In genomic region chr15:58221591-58222241, GRCh38 we compare ENCODE assay signal across 9 cellular contexts.
DNase-seq lines count a peak whose midpoint lies in the region; ATAC-seq and TF ChIP-seq lines count a peak whose summit lies in the region.
"Had no signal": no experiment of that assay in that cellular context is flagged by ENCODE, and none has a peak within 500 bp of the region (broad histone marks: within the 10 kb centered on the region; RNA-seq: fewer than 3 reads in every experiment).

No MANE protein-coding gene starts in this region.

- DNase-seq in RKO (ENCODE audit: low spot score) (peak; percentile 8), fibroblast of villous mesenchyme (ENCODE audit: low read depth) (no peak), SK-N-DZ (ENCODE audit: low spot score) (no peak), posterior vena cava (ENCODE audit: low spot score) (no peak)
- DNase-seq in activated T-helper 2 cell treated with anti-CD3 and anti-CD28 coated beads, Interferon-gamma antibody, Interleukin-2, Interleukin-4, amounts not matched to agents 10 μg/mL and 5 μg/mL and 100 μg/mL, durations not matched to agents 14 hours and 24 hours and 36 hours (ENCODE audit: low spot score), result no peak
- DNase-seq: kidney glomerular epithelial cell had no signal

- no peaks in the 10 kb centered on the region for H3K36me3 Mint-ChIP-seq in activated T-helper 2 cell treated with anti-CD3 and anti-CD28 coated beads, Interferon-gamma antibody, Interleukin-2, Interleukin-4, amounts not matched to agents 10 μg/mL and 5 μg/mL and 100 μg/mL, durations not matched to agents 14 hours and 24 hours and 36 hours (ENCODE audit: low read depth)

- H3K27ac ChIP-seq in 22Rv1, result no peak overlapping the region

- no peaks in the 10 kb centered on the region for H3K4me1 Mint-ChIP-seq in activated T-helper 2 cell treated with anti-CD3 and anti-CD28 coated beads, Interferon-gamma antibody, Interleukin-2, Interleukin-4, amounts not matched to agents 10 μg/mL and 5 μg/mL and 100 μg/mL, durations not matched to agents 14 hours and 24 hours and 36 hours (ENCODE audit: low read depth)

- peak; percentile 61 for TF ChIP-seq CTCF in 22Rv1 (IDR thresholded peaks at IDR 0.05)
- peak; percentile 72 for TF ChIP-seq CTCF in GM12872 (IDR thresholded peaks at IDR 0.05; ENCODE audit: insufficient read depth, low read depth, low read length)
- peak; percentile 54 for TF ChIP-seq CTCF in fibroblast of villous mesenchyme (IDR thresholded peaks at IDR 0.05; ENCODE audit: insufficient read depth, low read depth, low read length)

- no peak for ATAC-seq in HG03175 (IDR thresholded peaks at IDR 0.05; ENCODE audit: unreplicated experiment)

- intact Hi-C loops in activated T-helper 2 cell treated with anti-CD3 and anti-CD28 coated beads, Interferon-gamma antibody, Interleukin-2, Interleukin-4, amounts not matched to agents 10 μg/mL and 5 μg/mL and 100 μg/mL, durations not matched to agents 14 hours and 24 hours and 36 hours (cut with micrococcal nuclease), result no loop called here
- intact Hi-C loops in posterior vena cava (cut with DNase I), result no loop called here

- no peak overlapping the region for H3K27ac Mint-ChIP-seq in activated T-helper 2 cell treated with anti-CD3 and anti-CD28 coated beads, Interferon-gamma antibody, Interleukin-2, Interleukin-4, amounts not matched to agents 10 μg/mL and 5 μg/mL and 100 μg/mL, durations not matched to agents 14 hours and 24 hours and 36 hours

- peaks cover 21% of the 10 kb centered on the region for H3K27me3 Mint-ChIP-seq in activated T-helper 2 cell treated with anti-CD3 and anti-CD28 coated beads, Interferon-gamma antibody, Interleukin-2, Interleukin-4, amounts not matched to agents 10 μg/mL and 5 μg/mL and 100 μg/mL, durations not matched to agents 14 hours and 24 hours and 36 hours (ENCODE audit: low read depth)

- H3K4me3 ChIP-seq in fibroblast of villous mesenchyme (ENCODE audit: low read depth, low read length), result no peak overlapping the region

- no peak overlapping the region for H3K4me3 Mint-ChIP-seq in activated T-helper 2 cell treated with anti-CD3 and anti-CD28 coated beads, Interferon-gamma antibody, Interleukin-2, Interleukin-4, amounts not matched to agents 10 μg/mL and 5 μg/mL and 100 μg/mL, durations not matched to agents 14 hours and 24 hours and 36 hours (ENCODE audit: low read depth)

- no peaks in the 10 kb centered on the region for H3K9me3 Mint-ChIP-seq in activated T-helper 2 cell treated with anti-CD3 and anti-CD28 coated beads, Interferon-gamma antibody, Interleukin-2, Interleukin-4, amounts not matched to agents 10 μg/mL and 5 μg/mL and 100 μg/mL, durations not matched to agents 14 hours and 24 hours and 36 hours
